In genomic region chr13:91904005-91904404, GRCh38 we compare ENCODE assay signal across 15 cellular contexts.
DNase-seq lines count a peak whose midpoint lies in the region; ATAC-seq, FAIRE-seq and TF ChIP-seq lines count a peak whose summit lies in the region.
"Had no signal": no experiment of that assay in that cellular context is flagged by ENCODE, and none has a peak within 500 bp of the region (broad histone marks: within the 10 kb centered on the region; RNA-seq: fewer than 3 reads in every experiment).

No MANE protein-coding gene starts in this region.

- no peak overlapping the region for H2AFZ ChIP-seq in endothelial cell of umbilical vein (ENCODE audit: low read depth, low read length)

- in situ Hi-C loops in G401 (cut with HindIII; ENCODE audit: low sequenced_read_pairs), result no loop called here

- no peaks in the 10 kb centered on the region for H4K20me1 ChIP-seq in endothelial cell of umbilical vein (replicated peaks; ENCODE audit: control insufficient read depth, extremely low read depth, insufficient read depth, low read length)

- H3K9ac ChIP-seq in endothelial cell of umbilical vein (replicated peaks; ENCODE audit: extremely low read depth, insufficient read depth, low read length), result no peak overlapping the region

- no peaks in the 10 kb centered on the region for H3K9me1 ChIP-seq in endothelial cell of umbilical vein (replicated peaks; ENCODE audit: control insufficient read depth, extremely low read depth, insufficient read depth, low read length)

- H3K79me2 ChIP-seq in endothelial cell of umbilical vein (ENCODE audit: control insufficient read depth, insufficient read depth, low read length), result no peaks in the 10 kb centered on the region

- no peak overlapping the region for H3K4me2 ChIP-seq in endothelial cell of umbilical vein (ENCODE audit: insufficient read depth, low read length)

- H3K27ac ChIP-seq in endothelial cell of umbilical vein (ENCODE audit: insufficient read depth, low read depth, low read length), result peak overlapping the region; percentile 43
- H3K27ac ChIP-seq: thyroid gland had no signal

- CTCF ChIA-PET in endothelial cell of umbilical vein (lab: Charles Lee), result interaction anchor here (1.3 kb wide), 1 partner anchor 87 kb away, joined by 4 read pairs; no protein-coding TSS in a partner anchor

- H3K9me3 ChIP-seq in endothelial cell of umbilical vein (replicated peaks; ENCODE audit: control insufficient read depth, insufficient read depth, low read length), result no peaks in the 10 kb centered on the region
- H3K9me3 ChIP-seq: thyroid gland had no signal

- intact Hi-C loops in endothelial cell of umbilical vein (cut with micrococcal nuclease), result loop anchor here (1.0 kb wide), 1 partner anchor 8 kb away; no protein-coding TSS in a partner anchor

- ATAC-seq in GM18867 (IDR thresholded peaks at IDR 0.05; ENCODE audit: unreplicated experiment), result peak; percentile 64
- ATAC-seq in GM21723 (IDR thresholded peaks at IDR 0.05; ENCODE audit: unreplicated experiment), result peak; percentile 79
- peak; percentile 86 for ATAC-seq in HG03108 (IDR thresholded peaks at IDR 0.05; ENCODE audit: unreplicated experiment)
- ATAC-seq: activated naive CD4-positive, alpha-beta T cell treated with anti-CD3 and anti-CD28 coated beads, Interleukin-2, amount 50 U/mL, for 72 hours; sciatic nerve had no signal

- dilution Hi-C loops in endothelial cell of umbilical vein (cut with MboI; ENCODE audit: extremely low pct_ligation_motif_present, low sequenced_read_pairs), result no loop called here

- TF ChIP-seq CTCF in endothelial cell of umbilical vein (IDR thresholded peaks at IDR 0.05; ENCODE audit: extremely low read depth in 1 of 2, insufficient read depth in 1 of 2, low read depth in 1 of 2, low read length in 2 of 2), result no peak

- no peak for TF ChIP-seq POLR2A in endothelial cell of umbilical vein (IDR thresholded peaks at IDR 0.05; ENCODE audit: low read depth, low read length)

- BruUV-seq in endothelial cell of umbilical vein (replicated peaks; lab: Mats Ljungman, UMichigan), result no TSS peak

- DNase-seq in endothelial cell of umbilical vein (ENCODE audit: low read depth, low spot score) (no peak), globus pallidus (ENCODE audit: low spot score) (no peak), G401 (ENCODE audit: low spot score) (no peak), retina (no peak)
- DNase-seq in activated T-cell treated with anti-CD3 and anti-CD28 coated beads, Interleukin-2, amount 50 U/mL, for 1 hour, result no peak
- DNase-seq: activated CD4-positive, alpha-beta memory T cell treated with anti-CD3 and anti-CD28 coated beads for 36 hours; CD4-positive, alpha-beta memory T cell; immature natural killer cell; NCI-H1105 treated with DMSO at 0.1 percent for 48 hours had no signal

- POLR2A ChIA-PET in endothelial cell of umbilical vein (lab: Charles Lee), result no interaction called here

- no peak overlapping the region for H3K4me3 ChIP-seq in endothelial cell of umbilical vein (replicated peaks in 1 of 3; ENCODE audit: insufficient read depth in 1 of 3, low read depth in 1 of 3, low read length in 3 of 3)
- H3K4me3 ChIP-seq: thyroid gland had no signal

- H3K27me3 ChIP-seq in endothelial cell of umbilical vein (ENCODE audit: control insufficient read depth in 2 of 2, insufficient read depth in 2 of 2, low read length in 2 of 2), result no peaks in the 10 kb centered on the region
- H3K27me3 ChIP-seq: thyroid gland had no signal

- H3K4me1 ChIP-seq in endothelial cell of umbilical vein (ENCODE audit: control insufficient read depth, extremely low read depth, insufficient read depth, low read length), result peaks cover 13% of the 10 kb centered on the region
- H3K4me1 ChIP-seq: thyroid gland had no signal

- no peaks in the 10 kb centered on the region for H3K36me3 ChIP-seq in endothelial cell of umbilical vein (ENCODE audit: control insufficient read depth in 2 of 2, extremely low read depth in 1 of 2, insufficient read depth in 2 of 2, low read length in 2 of 2)
- H3K36me3 ChIP-seq: thyroid gland had no signal

- no peak for FAIRE-seq in endothelial cell of umbilical vein (lab: Jason Lieb, UNC)

TF ChIP-seq in endothelial cell of umbilical vein, 7 proteins besides CTCF, POLR2A, EP300 and RAD21:
- no peak for TF ChIP-seq MYC (IDR thresholded peaks at IDR 0.05; ENCODE audit: low read depth, low read length)
- no peak for TF ChIP-seq POLR2AphosphoS5 (IDR thresholded peaks at IDR 0.05; ENCODE audit: insufficient read depth, low read depth, low read length)
- TF ChIP-seq JUN (IDR thresholded peaks at IDR 0.05; ENCODE audit: borderline replicate concordance, insufficient read depth, insufficient read length, low read depth), result no peak
- TF ChIP-seq FOS (IDR thresholded peaks at IDR 0.05; ENCODE audit: borderline replicate concordance, insufficient read depth, low read length), result no peak
- no peak for TF ChIP-seq GATA2 (IDR thresholded peaks at IDR 0.05; ENCODE audit: insufficient read depth, insufficient read length, low read depth, low read length)
- TF ChIP-seq EZH2 (IDR thresholded peaks at IDR 0.05; ENCODE audit: borderline replicate concordance, low read depth, low read length, severe bottlenecking), result no peak
- no peak for TF ChIP-seq MAX (IDR thresholded peaks at IDR 0.05; ENCODE audit: insufficient read depth, insufficient read length)
